8 cellular contexts compared by ENCODE assay signal in genomic region chr14:93113678-93114067, GRCh38. TPM values are rescaled to one million over a fixed set of nuclear protein-coding genes. Genes with fewer than 3 reads are reported as not detected.
DNase-seq lines count a peak whose midpoint lies in the region; ATAC-seq and TF ChIP-seq lines count a peak whose summit lies in the region.

No MANE protein-coding gene starts in this region.

- peaks cover 2% of the 10 kb centered on the region for H3K36me3 Mint-ChIP-seq in activated naive CD8-positive, alpha-beta T cell treated with anti-CD3 and anti-CD28 coated beads for 36 hours

- WGBS in thyroid gland, 2 donors = 41 to 45% methylated on average over 5 to 8 of the region's 8 CpGs

- intact Hi-C loops in left lung (cut with DNase I) (no loop called here), thyroid gland (cut with DNase I) (no loop called here)

- H3K27me3 Mint-ChIP-seq in activated naive CD8-positive, alpha-beta T cell treated with anti-CD3 and anti-CD28 coated beads for 36 hours = no peaks in the 10 kb centered on the region

- no peak for ATAC-seq in left lung

- peaks cover 43% of the 10 kb centered on the region for H3K4me1 Mint-ChIP-seq in activated naive CD8-positive, alpha-beta T cell treated with anti-CD3 and anti-CD28 coated beads for 36 hours

- H3K4me1 ChIP-seq in left lung = peaks cover 17 to 72% of the 10 kb centered on the region in 2 donors
- H3K4me1 ChIP-seq in thyroid gland = peaks cover 25 to 32% of the 10 kb centered on the region in 2 donors

- peak; percentile 64 for DNase-seq in activated CD8-positive, alpha-beta memory T cell treated with anti-CD3 and anti-CD28 coated beads for 24 hours
- DNase-seq in activated CD8-positive, alpha-beta memory T cell treated with anti-CD3 and anti-CD28 coated beads, Interleukin-2, amount 50 U/mL, for 4 hours = no peak
- peak; percentile 16 for DNase-seq in activated naive CD8-positive, alpha-beta T cell treated with anti-CD3 and anti-CD28 coated beads for 36 hours
- DNase-seq in left lung = peak in 1 of 2 donors; percentile 53
- DNase-seq in thyroid gland = peak; percentile 24 to 34
- no peak for DNase-seq in NCI-H128 (lab: John Stamatoyannopoulos, UW; ENCODE audit: unreplicated experiment)
- no peak for DNase-seq in HuH-7 (ENCODE audit: low spot score)
- DNase-seq in DMS114 treated with DMSO at 0.1 percent for 48 hours (lab: John Stamatoyannopoulos, UW; ENCODE audit: unreplicated experiment) = no peak

- TF ChIP-seq CTCF in left lung (IDR thresholded peaks at IDR 0.05) (no peak), thyroid gland (IDR thresholded peaks at IDR 0.05) (no peak)

- H3K27ac ChIP-seq in left lung = peak overlapping the region; percentile 70 to 74
- H3K27ac ChIP-seq in thyroid gland = peak overlapping the region; percentile 13 to 96 (median 80)

- H3K9me3 ChIP-seq in left lung (no peaks in the 10 kb centered on the region), thyroid gland (no peaks in the 10 kb centered on the region)

- no peak for TF ChIP-seq POLR2A in thyroid gland (IDR thresholded peaks at IDR 0.05)

- peak overlapping the region; percentile 86 for H3K4me3 Mint-ChIP-seq in activated naive CD8-positive, alpha-beta T cell treated with anti-CD3 and anti-CD28 coated beads for 36 hours

- H3K9me3 Mint-ChIP-seq in activated naive CD8-positive, alpha-beta T cell treated with anti-CD3 and anti-CD28 coated beads for 36 hours = no peaks in the 10 kb centered on the region

- H3K27me3 ChIP-seq in left lung (no peaks in the 10 kb centered on the region), thyroid gland (no peaks in the 10 kb centered on the region)

- peak overlapping the region in 1 of 2 donors; percentile 91 for H3K4me3 ChIP-seq in left lung
- peak overlapping the region in 1 of 3 donors; percentile 9 for H3K4me3 ChIP-seq in thyroid gland (replicated peaks in 1 of 3)

- no peaks in the 10 kb centered on the region for H3K36me3 ChIP-seq in left lung
- no peaks in the 10 kb centered on the region for H3K36me3 ChIP-seq in thyroid gland

- H3K27ac Mint-ChIP-seq in activated naive CD8-positive, alpha-beta T cell treated with anti-CD3 and anti-CD28 coated beads for 36 hours = no peak overlapping the region

RNA-seq across cellular contexts. Expression of gene ITPK1, which starts 2.1 kb away (rescaled TPM):
- 10 to 100 TPM; 87.0 to 87.4 TPM for total RNA-seq in activated naive CD8-positive, alpha-beta T cell treated with anti-CD3 and anti-CD28 coated beads for 36 hours
- total RNA-seq in left lung (100 to 1,000 TPM in 1 of 2 donors, 10 to 100 TPM in 1; 65.6 to 108 TPM), thyroid gland (10 to 100 TPM; 43.9 to 56.1 (median 44.5) TPM)

Comparison
In these comparisons a context has a peak if more than half of its experiments do, and no peak if none do; other contexts are left out.
1. DNase-seq: peak in activated CD8-positive, alpha-beta memory T cell treated with anti-CD3 and anti-CD28 coated beads for 24 hours (single experiment), activated naive CD8-positive, alpha-beta T cell treated with anti-CD3 and anti-CD28 coated beads for 36 hours (single experiment) and thyroid gland (2 of 2); none in activated CD8-positive, alpha-beta memory T cell treated with anti-CD3 and anti-CD28 coated beads, Interleukin-2, amount 50 U/mL, for 4 hours (single experiment), NCI-H128 (single experiment), HuH-7 (single experiment) and DMS114 treated with DMSO at 0.1 percent for 48 hours (single experiment).